ENCODE assay signal across 31 cellular contexts in the genomic region with DNA sequence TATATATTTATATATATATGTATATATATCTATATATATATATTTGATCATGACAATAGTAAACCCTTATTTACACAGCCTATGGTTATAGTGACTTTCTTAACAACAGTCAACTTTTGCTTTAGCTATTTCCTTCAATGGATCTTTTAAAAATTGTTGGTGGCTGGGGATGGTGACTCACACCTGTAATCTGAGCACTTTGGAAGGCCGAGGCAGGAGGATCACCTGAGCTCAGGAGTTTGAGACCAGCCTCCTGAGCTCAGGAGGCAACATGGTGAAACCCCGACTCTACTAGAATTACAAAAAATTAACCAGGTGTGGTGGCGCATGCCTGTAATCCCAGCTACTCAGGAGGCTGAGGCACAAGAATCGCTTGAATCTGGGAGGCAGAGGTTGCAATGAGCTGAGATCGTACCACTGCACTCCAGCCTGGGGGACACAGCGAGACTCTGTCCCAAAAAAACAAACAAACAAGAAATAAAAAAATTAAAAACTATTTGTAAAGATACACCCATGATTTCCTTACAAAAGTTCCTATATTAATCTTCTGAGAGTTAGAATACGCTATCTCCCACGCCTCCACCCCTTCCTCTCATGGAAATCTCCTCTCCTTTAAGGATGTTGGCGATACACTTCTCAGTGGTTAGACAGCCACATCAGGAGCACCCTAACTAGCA. TPM values are rescaled to one million over a fixed set of nuclear protein-coding genes. Genes with fewer than 3 reads are reported as not detected.
"Had no signal": no experiment of that assay in that cellular context is flagged by ENCODE, and none has a peak within 500 bp of the region (broad histone marks: within the 10 kb centered on the region; RNA-seq: fewer than 3 reads in every experiment).

No MANE protein-coding gene starts in this region.

- H3K27ac Mint-ChIP-seq: activated CD4-positive, alpha-beta memory T cell treated with anti-CD3 and anti-CD28 coated beads for 36 hours; activated CD4-positive, alpha-beta T cell treated with anti-CD3 and anti-CD28 coated beads for 36 hours; activated CD4-positive, alpha-beta T cell treated with anti-CD3 and anti-CD28 coated beads, Interleukin-2, amount 10 ng/mL, durations not matched to agents 24 days and 14 days; activated CD8-positive, alpha-beta memory T cell treated with anti-CD3 and anti-CD28 coated beads, Interleukin-2, amount 10 ng/mL, durations not matched to agents 7 days and 5 days; activated CD8-positive, alpha-beta T cell treated with anti-CD3 and anti-CD28 coated beads, Interleukin-2, amount 10 ng/mL, durations not matched to agents 7 days and 5 days; activated naive CD4-positive, alpha-beta T cell treated with anti-CD3 and anti-CD28 coated beads for 36 hours; activated naive CD4-positive, alpha-beta T cell treated with anti-CD3 and anti-CD28 coated beads, Interleukin-2, amount 50 U/mL, for 24 hours; activated naive CD8-positive, alpha-beta T cell treated with anti-CD3 and anti-CD28 coated beads for 36 hours; activated naive CD8-positive, alpha-beta T cell treated with anti-CD3 and anti-CD28 coated beads, Interleukin-2, amount 50 U/mL, for 24 hours; activated T-helper 1 cell treated with anti-CD3 and anti-CD28 coated beads, Interleukin-12 subunit alpha, Interleukin-12 subunit beta, Interleukin-2, Interleukin-4 antibody, amounts not matched to agents 30 ng/mL and 10 ng/mL and 1 ng/mL, durations not matched to agents 14 hours and 24 hours and 36 hours; activated T-helper 2 cell treated with anti-CD3 and anti-CD28 coated beads, Interferon-gamma antibody, Interleukin-2, Interleukin-4, amounts not matched to agents 10 μg/mL and 5 μg/mL and 100 μg/mL, durations not matched to agents 14 hours and 24 hours and 36 hours; endodermal cell had no signal

- H3K36me3 Mint-ChIP-seq: activated CD4-positive, alpha-beta memory T cell treated with anti-CD3 and anti-CD28 coated beads for 36 hours; activated CD8-positive, alpha-beta memory T cell treated with anti-CD3 and anti-CD28 coated beads, Interleukin-2, amount 10 ng/mL, durations not matched to agents 7 days and 5 days; activated naive CD4-positive, alpha-beta T cell treated with anti-CD3 and anti-CD28 coated beads, Interleukin-2, amount 50 U/mL, for 24 hours; activated naive CD8-positive, alpha-beta T cell treated with anti-CD3 and anti-CD28 coated beads for 36 hours had no signal

- H3K27me3 ChIP-seq: adrenal gland, body of pancreas, colonic mucosa, gastrocnemius medialis, heart left ventricle had no signal

- H3K9me3 ChIP-seq: adrenal gland, body of pancreas, colonic mucosa, gastrocnemius medialis, heart left ventricle had no signal

- H3K36me3 ChIP-seq: adrenal gland, colonic mucosa, gastrocnemius medialis, heart left ventricle had no signal

- H3K4me1 ChIP-seq: adrenal gland, foreskin keratinocyte, gastrocnemius medialis, heart left ventricle had no signal

- H3K4me3 ChIP-seq: adrenal gland, body of pancreas, colonic mucosa, gastrocnemius medialis, heart left ventricle had no signal

- H3K4me3 Mint-ChIP-seq: activated CD4-positive, alpha-beta memory T cell treated with anti-CD3 and anti-CD28 coated beads for 36 hours; activated CD4-positive, alpha-beta T cell treated with anti-CD3 and anti-CD28 coated beads for 36 hours; activated CD4-positive, alpha-beta T cell treated with anti-CD3 and anti-CD28 coated beads, Interleukin-2, amount 10 ng/mL, durations not matched to agents 24 days and 14 days; activated CD8-positive, alpha-beta memory T cell treated with anti-CD3 and anti-CD28 coated beads, Interleukin-2, amount 10 ng/mL, durations not matched to agents 7 days and 5 days; activated CD8-positive, alpha-beta T cell treated with anti-CD3 and anti-CD28 coated beads, Interleukin-2, amount 10 ng/mL, durations not matched to agents 7 days and 5 days; activated naive CD4-positive, alpha-beta T cell treated with anti-CD3 and anti-CD28 coated beads for 36 hours; activated naive CD4-positive, alpha-beta T cell treated with anti-CD3 and anti-CD28 coated beads, Interleukin-2, amount 50 U/mL, for 24 hours; activated naive CD8-positive, alpha-beta T cell treated with anti-CD3 and anti-CD28 coated beads for 36 hours; activated naive CD8-positive, alpha-beta T cell treated with anti-CD3 and anti-CD28 coated beads, Interleukin-2, amount 50 U/mL, for 24 hours; activated T-helper 1 cell treated with anti-CD3 and anti-CD28 coated beads, Interleukin-12 subunit alpha, Interleukin-12 subunit beta, Interleukin-2, Interleukin-4 antibody, amounts not matched to agents 30 ng/mL and 10 ng/mL and 1 ng/mL, durations not matched to agents 14 hours and 24 hours and 36 hours; endodermal cell had no signal

- H3K27me3 Mint-ChIP-seq: activated CD4-positive, alpha-beta memory T cell treated with anti-CD3 and anti-CD28 coated beads for 36 hours; activated CD4-positive, alpha-beta T cell treated with anti-CD3 and anti-CD28 coated beads for 36 hours; activated CD4-positive, alpha-beta T cell treated with anti-CD3 and anti-CD28 coated beads, Interleukin-2, amount 10 ng/mL, durations not matched to agents 24 days and 14 days; activated CD8-positive, alpha-beta memory T cell treated with anti-CD3 and anti-CD28 coated beads, Interleukin-2, amount 10 ng/mL, durations not matched to agents 7 days and 5 days; activated naive CD4-positive, alpha-beta T cell treated with anti-CD3 and anti-CD28 coated beads, Interleukin-2, amount 50 U/mL, for 24 hours; activated naive CD8-positive, alpha-beta T cell treated with anti-CD3 and anti-CD28 coated beads for 36 hours; activated naive CD8-positive, alpha-beta T cell treated with anti-CD3 and anti-CD28 coated beads, Interleukin-2, amount 50 U/mL, for 24 hours had no signal

- ATAC-seq: activated CD4-positive, alpha-beta T cell treated with anti-CD3 and anti-CD28 coated beads for 36 hours; activated CD8-positive, alpha-beta memory T cell treated with anti-CD3 and anti-CD28 coated beads, Interleukin-2, amount 10 ng/mL, durations not matched to agents 7 days and 5 days; activated CD8-positive, alpha-beta T cell treated with anti-CD3 and anti-CD28 coated beads, Interleukin-2, amount 10 ng/mL, durations not matched to agents 7 days and 5 days; activated naive CD8-positive, alpha-beta T cell treated with anti-CD3 and anti-CD28 coated beads, Interleukin-2, amount 50 U/mL, for 24 hours; esophagus mucosa; foreskin keratinocyte; gastrocnemius medialis; heart left ventricle had no signal

- H3K9me3 Mint-ChIP-seq: activated CD4-positive, alpha-beta memory T cell treated with anti-CD3 and anti-CD28 coated beads for 36 hours; activated CD4-positive, alpha-beta T cell treated with anti-CD3 and anti-CD28 coated beads, Interleukin-2, amount 10 ng/mL, durations not matched to agents 24 days and 14 days; activated naive CD4-positive, alpha-beta T cell treated with anti-CD3 and anti-CD28 coated beads for 36 hours; activated naive CD4-positive, alpha-beta T cell treated with anti-CD3 and anti-CD28 coated beads, Interleukin-2, amount 50 U/mL, for 24 hours; activated naive CD8-positive, alpha-beta T cell treated with anti-CD3 and anti-CD28 coated beads for 36 hours; activated naive CD8-positive, alpha-beta T cell treated with anti-CD3 and anti-CD28 coated beads, Interleukin-2, amount 50 U/mL, for 24 hours; activated T-helper 1 cell treated with anti-CD3 and anti-CD28 coated beads, Interleukin-12 subunit alpha, Interleukin-12 subunit beta, Interleukin-2, Interleukin-4 antibody, amounts not matched to agents 30 ng/mL and 10 ng/mL and 1 ng/mL, durations not matched to agents 14 hours and 24 hours and 36 hours; activated T-helper 2 cell treated with anti-CD3 and anti-CD28 coated beads, Interferon-gamma antibody, Interleukin-2, Interleukin-4, amounts not matched to agents 10 μg/mL and 5 μg/mL and 100 μg/mL, durations not matched to agents 14 hours and 24 hours and 36 hours; endodermal cell had no signal

- H3K27ac ChIP-seq: adrenal gland, colonic mucosa, foreskin keratinocyte, gastrocnemius medialis, heart left ventricle had no signal

- DNase-seq: activated CD4-positive, alpha-beta memory T cell treated with anti-CD3 and anti-CD28 coated beads for 36 hours; activated CD4-positive, alpha-beta T cell treated with anti-CD3 and anti-CD28 coated beads for 36 hours; activated CD4-positive, alpha-beta T cell treated with anti-CD3 and anti-CD28 coated beads, Interleukin-2, amount 10 ng/mL, durations not matched to agents 24 days and 14 days; activated CD4-positive, CD25-positive, alpha-beta regulatory T cell; activated CD4-positive, CD25-positive, alpha-beta regulatory T cell treated with anti-CD3 and anti-CD28 coated beads, Interleukin-2, amount 50 U/mL, for 72 hours; activated CD8-positive, alpha-beta memory T cell treated with anti-CD3 and anti-CD28 coated beads, Interleukin-2, amount 10 ng/mL, durations not matched to agents 7 days and 5 days; activated CD8-positive, alpha-beta memory T cell treated with anti-CD3 and anti-CD28 coated beads, Interleukin-2, amount 50 U/mL, for 4 hours; activated CD8-positive, alpha-beta T cell treated with anti-CD3 and anti-CD28 coated beads, Interleukin-2, amount 10 ng/mL, durations not matched to agents 7 days and 5 days; activated effector memory CD4-positive, alpha-beta T cell treated with anti-CD3 and anti-CD28 coated beads, Interleukin-2, amount 50 U/mL, for 16 hours; activated naive CD4-positive, alpha-beta T cell treated with anti-CD3 and anti-CD28 coated beads for 36 hours; activated naive CD8-positive, alpha-beta T cell treated with anti-CD3 and anti-CD28 coated beads for 36 hours; activated naive CD8-positive, alpha-beta T cell treated with anti-CD3 and anti-CD28 coated beads, Interleukin-2, amount 50 U/mL, for 24 hours; activated T-cell treated with anti-CD3 and anti-CD28 coated beads, Interleukin-2, amount 50 U/mL, for 1 hour; activated T-cell treated with anti-CD3 and anti-CD28 coated beads, Interleukin-2, amount 50 U/mL, for 48 hours; adrenal gland; amygdala; aorta; body of pancreas; caudate nucleus; colonic mucosa; effector memory CD4-positive, alpha-beta T cell; endodermal cell; foreskin keratinocyte; gastrocnemius medialis; heart left ventricle; T-helper 2 cell had no signal

- H3K4me1 Mint-ChIP-seq: activated CD4-positive, alpha-beta T cell treated with anti-CD3 and anti-CD28 coated beads for 36 hours; activated CD4-positive, alpha-beta T cell treated with anti-CD3 and anti-CD28 coated beads, Interleukin-2, amount 10 ng/mL, durations not matched to agents 24 days and 14 days; activated CD8-positive, alpha-beta memory T cell treated with anti-CD3 and anti-CD28 coated beads, Interleukin-2, amount 10 ng/mL, durations not matched to agents 7 days and 5 days; activated naive CD4-positive, alpha-beta T cell treated with anti-CD3 and anti-CD28 coated beads, Interleukin-2, amount 50 U/mL, for 24 hours; activated naive CD8-positive, alpha-beta T cell treated with anti-CD3 and anti-CD28 coated beads for 36 hours; activated naive CD8-positive, alpha-beta T cell treated with anti-CD3 and anti-CD28 coated beads, Interleukin-2, amount 50 U/mL, for 24 hours had no signal

RNA-seq across cellular contexts. Expression of gene CNKSR3, which starts 29.2 kb away (rescaled TPM):
- total RNA-seq: activated CD4-positive, alpha-beta T cell treated with anti-CD3 and anti-CD28 coated beads, Interleukin-2, amount 10 ng/mL, durations not matched to agents 24 days and 14 days; activated CD8-positive, alpha-beta memory T cell treated with anti-CD3 and anti-CD28 coated beads, Interleukin-2, amount 10 ng/mL, durations not matched to agents 7 days and 5 days; activated CD8-positive, alpha-beta T cell treated with anti-CD3 and anti-CD28 coated beads, Interleukin-2, amount 10 ng/mL, durations not matched to agents 7 days and 5 days; activated T-helper 1 cell treated with anti-CD3 and anti-CD28 coated beads, Interleukin-12 subunit alpha, Interleukin-12 subunit beta, Interleukin-2, Interleukin-4 antibody, amounts not matched to agents 30 ng/mL and 10 ng/mL and 1 ng/mL, durations not matched to agents 14 hours and 24 hours and 36 hours; T-helper 1 cell treated with Interleukin-12 subunit alpha and Interleukin-12 subunit beta and Interleukin-4 antibody, amounts not matched to agents 30 ng/mL and 1 ng/mL, for 36 hours had no signal
